ENCODE assay signal across 8 cellular contexts in the genomic region with DNA sequence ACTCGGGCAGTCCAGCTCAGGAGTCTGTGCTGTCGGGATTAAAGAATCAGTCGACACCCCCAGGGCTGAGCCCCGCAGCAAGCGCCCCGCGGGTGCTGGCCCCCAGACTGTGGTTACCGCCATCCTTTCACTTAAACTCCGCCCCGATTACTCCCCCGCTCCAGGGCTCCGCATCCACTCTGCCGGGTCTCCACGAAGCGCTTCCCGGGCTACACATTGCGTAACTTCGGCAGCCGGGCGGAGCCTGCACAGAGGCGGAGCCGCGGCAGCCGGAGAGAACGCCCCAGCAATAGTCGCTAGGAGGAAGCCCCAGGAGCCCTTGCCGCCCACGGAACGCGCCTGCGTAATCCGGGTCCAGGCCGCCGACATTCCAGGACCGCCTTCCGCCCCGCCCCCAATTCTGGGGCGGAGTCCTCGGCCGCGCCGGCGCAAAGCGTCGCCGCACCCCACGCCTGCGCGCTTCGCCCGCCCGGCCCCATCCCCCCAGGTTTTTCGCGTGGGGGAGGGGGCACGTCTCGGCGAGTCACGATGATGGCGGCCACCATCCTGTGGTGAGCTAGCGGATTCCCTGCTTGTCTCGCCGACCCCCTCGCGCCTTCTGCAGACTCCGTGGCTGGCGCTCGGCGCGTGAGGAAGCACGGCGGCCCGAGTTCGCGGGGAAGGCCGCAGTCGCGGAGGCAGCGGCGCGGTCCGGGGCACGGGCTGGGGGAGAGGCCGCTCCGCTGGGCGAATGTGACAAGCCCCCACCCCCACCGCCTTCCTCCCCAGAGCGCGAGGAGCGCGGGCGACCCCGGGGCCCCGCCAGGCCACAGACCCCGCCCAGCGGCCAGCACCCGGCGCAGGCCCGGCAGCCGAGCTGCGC. TPM values are rescaled to one million over a fixed set of nuclear protein-coding genes. Genes with fewer than 3 reads are reported as not detected.
DNase-seq lines count a peak whose midpoint lies in the region; ATAC-seq lines count a peak whose summit lies in the region.

A gene (plus strand): TSS at position 521 of the 862 bp plus-strand sequence. CDS start 351 bp downstream, outside the sequence.

- H3K27me3 ChIP-seq in CD8-positive, alpha-beta memory T cell (ENCODE audit: insufficient read depth, low read length, poor library complexity, severe bottlenecking), result no peaks in the 10 kb centered on the region

- peaks cover 40 to 47% (median 46%) of the 10 kb centered on the region in 3 donors for H3K4me1 Mint-ChIP-seq in CD8-positive, alpha-beta memory T cell

- peak; percentile 85 for ATAC-seq in GM19468 (IDR thresholded peaks at IDR 0.05; ENCODE audit: extremely low read depth, unreplicated experiment)

- H3K4me3 ChIP-seq in CD8-positive, alpha-beta memory T cell (ENCODE audit: low read length), result peak within 1 kb of the TSS; percentile 86

- H3K9me3 Mint-ChIP-seq in CD8-positive, alpha-beta memory T cell, result no peaks in the 10 kb centered on the region

- H3K4me1 ChIP-seq in CD8-positive, alpha-beta memory T cell (ENCODE audit: insufficient read depth, low read length), result peaks cover 32% of the 10 kb centered on the region

- CTCF ChIA-PET in CD8-positive, alpha-beta memory T cell (lab: Charles Lee), result interaction anchor here (0.7 to 2.8 kb wide), 6 partner anchors 17 to 59 kb away, joined by 3 to 12 read pairs (median 4); no protein-coding TSS in a partner anchor

- DNase-seq in CD8-positive, alpha-beta memory T cell, result peak; percentile 97 to 99 (median 99)
- DNase-seq in HS-5 (ENCODE audit: low read depth) (peak; percentile 94), lung microvascular endothelial cell (ENCODE audit: low read depth in 2 of 2) (peak; percentile 99)
- DNase-seq in NK-92 treated with Interleukin-12 subunit alpha and Interleukin-12 subunit beta, amount 100 ng/mL, for 24 hours (lab: John Stamatoyannopoulos, UW), result peak; percentile 96
- peak; percentile 100 for DNase-seq in activated CD8-positive, alpha-beta memory T cell treated with anti-CD3 and anti-CD28 coated beads for 24 hours
- DNase-seq in effector CD8-positive, alpha-beta T cell (lab: John Stamatoyannopoulos, UW), result peak; percentile 97
- DNase-seq in stimulated activated CD4-positive, alpha-beta T cell treated with anti-CD3 and anti-CD28 coated beads, TNF-alpha, amount 100 ng/mL, for 48 hours (ENCODE audit: low read depth in 3 of 3), result peak; percentile 97 to 98 (median 97)

- POLR2A ChIA-PET in CD8-positive, alpha-beta memory T cell (lab: Charles Lee), result interaction anchor here (0.7 to 2.2 kb wide), 4 partner anchors 14 to 56 kb away, joined by 3 to 11 read pairs (median 3); no protein-coding TSS in a partner anchor

- peaks cover 0 to 3% of the 10 kb centered on the region in 2 donors for H3K27me3 Mint-ChIP-seq in CD8-positive, alpha-beta memory T cell

- peak within 1 kb of the TSS; percentile 89 to 99 (median 96) for H3K4me3 Mint-ChIP-seq in CD8-positive, alpha-beta memory T cell

- no peaks in the 10 kb centered on the region for H3K9me3 ChIP-seq in CD8-positive, alpha-beta memory T cell (ENCODE audit: low read length)

- peaks cover 0 to 16% (median 0%) of the 10 kb centered on the region in 3 donors for H3K36me3 Mint-ChIP-seq in CD8-positive, alpha-beta memory T cell

- H3K27ac ChIP-seq in CD8-positive, alpha-beta memory T cell (ENCODE audit: low read depth, low read length), result peak within 1 kb of the TSS; percentile 85

- no peaks in the 10 kb centered on the region for H3K36me3 ChIP-seq in CD8-positive, alpha-beta memory T cell (ENCODE audit: insufficient read depth, low read length)

- H3K27ac Mint-ChIP-seq in CD8-positive, alpha-beta memory T cell, result peak within 1 kb of the TSS; percentile 76 to 99 (median 97)

RNA-seq across cellular contexts. Expression of the gene that starts here (rescaled TPM):
- 100 to 1,000 TPM; 146 to 150 TPM for total RNA-seq in CD8-positive, alpha-beta memory T cell
- 12.1 TPM for polyA plus RNA-seq in CD8-positive, alpha-beta memory T cell
- total RNA-seq in lung microvascular endothelial cell, result 52.5 and 66.3 TPM in 2 replicates

Comparison
In these comparisons a context has a peak if more than half of its experiments do, and no peak if none do; other contexts are left out.
1. Peak in every context shown above with its lines: DNase-seq, ATAC-seq, H3K4me3 ChIP-seq and H3K27ac ChIP-seq.